In the genomic region with DNA sequence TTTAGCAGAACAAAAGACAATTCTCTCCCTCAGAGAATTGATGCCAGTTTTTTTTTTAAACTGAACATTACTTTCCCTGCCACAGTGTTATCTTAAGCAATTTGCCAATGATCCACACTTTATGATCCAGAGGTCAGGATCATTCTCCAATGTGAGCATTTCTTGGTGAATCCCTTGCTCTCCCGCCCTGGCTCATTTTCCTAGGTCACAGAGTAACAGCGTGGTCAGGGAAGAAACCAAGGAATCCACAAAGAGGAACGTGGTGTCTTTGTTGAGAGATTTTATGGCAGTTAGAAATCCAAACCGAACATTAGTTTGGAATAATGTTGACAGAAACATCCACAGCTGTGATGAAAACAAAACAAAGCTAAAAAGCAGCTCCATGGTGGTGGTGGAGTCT, we compare ENCODE assay signal across 17 cellular contexts.
"Had no signal": no experiment of that assay in that cellular context is flagged by ENCODE, and none has a peak within 500 bp of the region (broad histone marks: within the 10 kb centered on the region; RNA-seq: fewer than 3 reads in every experiment).

No MANE protein-coding gene starts in this region.

- FAIRE-seq: islet of Langerhans had no signal

- H3K27ac ChIP-seq: foreskin keratinocyte, left lung, VCaP had no signal

- H3K27ac Mint-ChIP-seq: activated CD8-positive, alpha-beta T cell treated with anti-CD3 and anti-CD28 coated beads, Interleukin-2, amount 10 ng/mL, durations not matched to agents 7 days and 5 days; activated naive CD4-positive, alpha-beta T cell treated with anti-CD3 and anti-CD28 coated beads, Interleukin-2, amount 10 ng/mL, durations not matched to agents 7 days and 5 days; dendritic cell treated with granulocyte-macrophage colony-stimulating factor and Interleukin-4, amounts not matched to agents 40 ng/mL and 50 ng/mL, for 4 days; effector memory CD8-positive, alpha-beta T cell; memory B cell; nephron progenitor cell had no signal

- H3K9me3 ChIP-seq: left lung had no signal

- DNase-seq: activated CD4-positive, alpha-beta T cell treated with anti-CD3 and anti-CD28 coated beads for 48 hours; activated CD8-positive, alpha-beta T cell treated with anti-CD3 and anti-CD28 coated beads, Interleukin-2, amount 10 ng/mL, durations not matched to agents 7 days and 5 days; activated naive CD4-positive, alpha-beta T cell treated with anti-CD3 and anti-CD28 coated beads, Interleukin-2, amount 10 ng/mL, durations not matched to agents 7 days and 5 days; effector memory CD8-positive, alpha-beta T cell; foreskin keratinocyte; head of caudate nucleus; left lung; nephron progenitor cell; stimulated activated CD4-positive, alpha-beta T cell treated with anti-CD3 and anti-CD28 coated beads, Interleukin-15, amount 100 ng/mL, for 24 hours; stimulated activated CD4-positive, alpha-beta T cell treated with anti-CD3 and anti-CD28 coated beads, Interleukin-4, amount 100 ng/mL, for 4 hours; stimulated activated naive CD8-positive, alpha-beta T cell treated with anti-CD3 and anti-CD28 coated beads, Interleukin-15, amount 100 ng/mL, for 72 hours; T-helper 1 cell had no signal

- H3K27me3 ChIP-seq: foreskin keratinocyte, left lung had no signal

- H3K36me3 ChIP-seq: left lung had no signal

- H3K4me1 Mint-ChIP-seq: activated naive CD4-positive, alpha-beta T cell treated with anti-CD3 and anti-CD28 coated beads, Interleukin-2, amount 10 ng/mL, durations not matched to agents 7 days and 5 days; central memory CD8-positive, alpha-beta T cell; memory B cell; stimulated activated naive CD8-positive, alpha-beta T cell treated with anti-CD3 and anti-CD28 coated beads, Interleukin-15, amount 100 ng/mL, for 72 hours had no signal

- ATAC-seq: activated CD8-positive, alpha-beta T cell treated with anti-CD3 and anti-CD28 coated beads, Interleukin-2, amount 10 ng/mL, durations not matched to agents 7 days and 5 days; effector memory CD8-positive, alpha-beta T cell; foreskin keratinocyte; left lung; stimulated activated naive CD8-positive, alpha-beta T cell treated with anti-CD3 and anti-CD28 coated beads, Interleukin-15, amount 100 ng/mL, for 72 hours had no signal

- H3K9me3 Mint-ChIP-seq: activated naive CD4-positive, alpha-beta T cell treated with anti-CD3 and anti-CD28 coated beads, Interleukin-2, amount 10 ng/mL, durations not matched to agents 7 days and 5 days; central memory CD8-positive, alpha-beta T cell; dendritic cell treated with granulocyte-macrophage colony-stimulating factor and Interleukin-4, amounts not matched to agents 40 ng/mL and 50 ng/mL, for 4 days; effector memory CD8-positive, alpha-beta T cell; memory B cell; nephron progenitor cell; stimulated activated naive CD8-positive, alpha-beta T cell treated with anti-CD3 and anti-CD28 coated beads, Interleukin-15, amount 100 ng/mL, for 72 hours had no signal

- H3K36me3 Mint-ChIP-seq: activated naive CD4-positive, alpha-beta T cell treated with anti-CD3 and anti-CD28 coated beads, Interleukin-2, amount 10 ng/mL, durations not matched to agents 7 days and 5 days; memory B cell had no signal

- H3K4me3 ChIP-seq: left lung had no signal

- H3K4me1 ChIP-seq: left lung had no signal

- H3K4me3 Mint-ChIP-seq: activated CD8-positive, alpha-beta T cell treated with anti-CD3 and anti-CD28 coated beads, Interleukin-2, amount 10 ng/mL, durations not matched to agents 7 days and 5 days; activated naive CD4-positive, alpha-beta T cell treated with anti-CD3 and anti-CD28 coated beads, Interleukin-2, amount 10 ng/mL, durations not matched to agents 7 days and 5 days; central memory CD8-positive, alpha-beta T cell; dendritic cell treated with granulocyte-macrophage colony-stimulating factor and Interleukin-4, amounts not matched to agents 40 ng/mL and 50 ng/mL, for 4 days; effector memory CD8-positive, alpha-beta T cell; memory B cell; nephron progenitor cell; stimulated activated naive CD8-positive, alpha-beta T cell treated with anti-CD3 and anti-CD28 coated beads, Interleukin-15, amount 100 ng/mL, for 72 hours had no signal
